ENCODE assay signal across 8 cellular contexts in the genomic region with DNA sequence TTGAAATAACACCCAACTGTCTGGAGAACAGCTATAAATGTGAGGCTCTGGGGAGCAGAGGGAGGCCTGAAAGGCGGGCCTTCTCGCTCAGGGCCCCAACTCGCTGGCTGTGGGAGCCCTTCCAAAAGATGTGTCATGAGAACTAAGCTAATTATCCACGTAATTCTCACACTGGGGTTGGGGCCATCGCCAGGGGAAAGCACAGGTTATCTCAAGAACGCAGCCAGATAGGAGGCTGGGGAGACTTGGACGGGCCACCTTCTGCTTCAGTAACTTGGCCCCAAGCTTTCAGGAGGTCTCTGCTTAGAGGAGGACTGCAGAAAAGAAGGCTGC.
DNase-seq lines count a peak whose midpoint lies in the region; ATAC-seq lines count a peak whose summit lies in the region.

No MANE protein-coding gene starts in this region.

- no peak overlapping the region for H3K27ac Mint-ChIP-seq in T-helper 1 cell treated with Interleukin-12 subunit alpha and Interleukin-12 subunit beta and Interleukin-4 antibody, amounts not matched to agents 30 μg/mL and 1 μg/mL, for 36 hours
- H3K27ac Mint-ChIP-seq in stimulated activated effector memory CD8-positive, alpha-beta T cell treated with anti-CD3 and anti-CD28 coated beads, Interleukin-12 subunit alpha, Interleukin-12 subunit beta, amount 100 ng/mL, for 72 hours: no peak overlapping the region

- H3K36me3 Mint-ChIP-seq in T-helper 1 cell treated with Interleukin-12 subunit alpha and Interleukin-12 subunit beta and Interleukin-4 antibody, amounts not matched to agents 30 μg/mL and 1 μg/mL, for 36 hours (ENCODE audit: low read depth): no peaks in the 10 kb centered on the region
- no peaks in the 10 kb centered on the region for H3K36me3 Mint-ChIP-seq in stimulated activated effector memory CD8-positive, alpha-beta T cell treated with anti-CD3 and anti-CD28 coated beads, Interleukin-12 subunit alpha, Interleukin-12 subunit beta, amount 100 ng/mL, for 72 hours

- peak overlapping the region; percentile 57 for H3K4me3 Mint-ChIP-seq in T-helper 1 cell treated with Interleukin-12 subunit alpha and Interleukin-12 subunit beta and Interleukin-4 antibody, amounts not matched to agents 30 μg/mL and 1 μg/mL, for 36 hours
- H3K4me3 Mint-ChIP-seq in stimulated activated effector memory CD8-positive, alpha-beta T cell treated with anti-CD3 and anti-CD28 coated beads, Interleukin-12 subunit alpha, Interleukin-12 subunit beta, amount 100 ng/mL, for 72 hours: peak overlapping the region; percentile 61

- H3K9me3 Mint-ChIP-seq in T-helper 1 cell treated with Interleukin-12 subunit alpha and Interleukin-12 subunit beta and Interleukin-4 antibody, amounts not matched to agents 30 μg/mL and 1 μg/mL, for 36 hours: no peaks in the 10 kb centered on the region
- H3K9me3 Mint-ChIP-seq in stimulated activated effector memory CD8-positive, alpha-beta T cell treated with anti-CD3 and anti-CD28 coated beads, Interleukin-12 subunit alpha, Interleukin-12 subunit beta, amount 100 ng/mL, for 72 hours: no peaks in the 10 kb centered on the region

- ATAC-seq in stimulated activated effector memory CD8-positive, alpha-beta T cell treated with anti-CD3 and anti-CD28 coated beads, Interleukin-12 subunit alpha, Interleukin-12 subunit beta, amount 100 ng/mL, for 72 hours: no peak
- no peak for ATAC-seq in GM18868 (IDR thresholded peaks at IDR 0.05; ENCODE audit: unreplicated experiment)

- H3K4me1 Mint-ChIP-seq in T-helper 1 cell treated with Interleukin-12 subunit alpha and Interleukin-12 subunit beta and Interleukin-4 antibody, amounts not matched to agents 30 μg/mL and 1 μg/mL, for 36 hours (ENCODE audit: low read depth): peaks cover 3% of the 10 kb centered on the region
- H3K4me1 Mint-ChIP-seq in stimulated activated effector memory CD8-positive, alpha-beta T cell treated with anti-CD3 and anti-CD28 coated beads, Interleukin-12 subunit alpha, Interleukin-12 subunit beta, amount 100 ng/mL, for 72 hours: peaks cover 32% of the 10 kb centered on the region

- H3K27me3 Mint-ChIP-seq in T-helper 1 cell treated with Interleukin-12 subunit alpha and Interleukin-12 subunit beta and Interleukin-4 antibody, amounts not matched to agents 30 μg/mL and 1 μg/mL, for 36 hours (ENCODE audit: low read depth): peaks cover 63% of the 10 kb centered on the region

- DNase-seq in T-helper 1 cell: no peak
- DNase-seq in amniotic epithelial cell (ENCODE audit: low read depth): peak; percentile 85
- peak; percentile 85 for DNase-seq in iris pigment epithelial cell (ENCODE audit: low read depth)
- DNase-seq in stimulated activated effector memory CD8-positive, alpha-beta T cell treated with anti-CD3 and anti-CD28 coated beads, Interleukin-12 subunit alpha, Interleukin-12 subunit beta, amount 100 ng/mL, for 72 hours (ENCODE audit: low spot score in 2 of 2): no peak
- no peak for DNase-seq in effector CD8-positive, alpha-beta T cell (lab: John Stamatoyannopoulos, UW)
- no peak for DNase-seq in NCI-H526 (lab: John Stamatoyannopoulos, UW)

Comparison
In these comparisons a context has a peak if more than half of its experiments do, and no peak if none do; other contexts are left out.
1. DNase-seq: peak in amniotic epithelial cell (single experiment) and iris pigment epithelial cell (single experiment); none in T-helper 1 cell (0 of 5), stimulated activated effector memory CD8-positive, alpha-beta T cell treated with anti-CD3 and anti-CD28 coated beads, Interleukin-12 subunit alpha, Interleukin-12 subunit beta, amount 100 ng/mL, for 72 hours (0 of 2), effector CD8-positive, alpha-beta T cell (single experiment) and NCI-H526 (0 of 2).